23 cellular contexts compared by ENCODE assay signal in the genomic region with DNA sequence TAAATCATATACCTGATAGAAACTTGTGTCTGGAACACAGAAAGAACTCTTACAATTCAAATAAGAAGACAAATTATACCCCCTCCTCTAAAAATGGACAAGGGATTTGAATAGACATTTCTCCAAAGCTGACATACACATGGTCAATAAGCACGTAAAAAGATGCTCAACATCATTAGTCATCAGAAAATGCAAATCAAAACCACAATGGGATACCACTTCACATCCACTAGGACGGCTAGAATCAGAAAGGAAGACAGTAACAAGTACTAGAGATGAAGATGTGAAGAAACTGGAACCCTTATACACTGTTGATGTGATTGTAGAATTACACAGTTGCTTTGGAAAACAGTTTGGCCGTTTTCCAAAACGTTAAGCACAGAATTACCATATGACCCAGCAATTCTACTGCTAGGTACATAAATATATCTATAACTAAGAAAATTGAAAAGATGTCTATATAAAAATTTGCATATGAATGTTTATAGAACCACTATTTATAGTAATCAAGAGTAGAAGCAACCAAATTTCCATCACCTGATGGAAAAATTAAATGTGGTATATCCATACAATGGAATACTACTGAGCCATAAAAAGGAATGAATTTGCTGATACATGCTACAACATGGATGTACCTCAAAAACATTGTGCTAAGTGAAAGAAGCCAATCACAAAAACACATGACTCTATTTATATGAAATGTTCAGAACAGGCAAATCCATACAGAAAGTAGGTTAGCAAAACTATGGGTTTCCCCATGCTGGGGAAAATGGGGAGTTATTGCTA.
A peak's percentile ranks its signal among the peaks of the same experiment; 100 is the strongest.
DNase-seq lines count a peak whose midpoint lies in the region; ATAC-seq, FAIRE-seq and TF ChIP-seq lines count a peak whose summit lies in the region.
"Had no signal": no experiment of that assay in that cellular context is flagged by ENCODE, and none has a peak within 500 bp of the region (broad histone marks: within the 10 kb centered on the region; RNA-seq: fewer than 3 reads in every experiment).

No MANE protein-coding gene starts in this region.

- DNase-seq in A549 (ENCODE audit: low read depth in 1 of 2, low spot score in 1 of 2) (no peak), HFFc6 (peak; percentile 44), PC-3 (peak; percentile 48), fibroblast of mammary gland (ENCODE audit: low read depth) (peak; percentile 30), COLO829 (ENCODE audit: low spot score) (no peak), NCI-H2029 treated with DMSO at 0.1 percent for 48 hours (lab: John Stamatoyannopoulos, UW) (no peak), gastrocnemius medialis (no peak)
- DNase-seq: Karpas-422, MG63, NCI-H1417 treated with DMSO at 0.1 percent for 48 hours, NCI-H187, NCI-H226, NCI-H510A treated with DMSO at 0.1 percent for 48 hours, NCI-H82, Right ventricle myocardium superior, T-helper 2 cell had no signal

- no peak for TF ChIP-seq EP300 in A549 (IDR thresholded peaks at IDR 0.05)

- peaks cover 8% of the 10 kb centered on the region; the same call in 1 of the 2 replicates for H3K36me3 ChIP-seq in PC-3 (ENCODE audit: low read depth, low read length)
- H3K36me3 ChIP-seq in gastrocnemius medialis: no peaks in the 10 kb centered on the region
- H3K36me3 ChIP-seq: HAP-1, MG63 had no signal

- peaks cover 3% of the 10 kb centered on the region for H3K27me3 Mint-ChIP-seq in HFFc6 (ENCODE audit: insufficient read depth)

- FAIRE-seq in A549 (lab: Jason Lieb, UNC): peak; percentile 82
- FAIRE-seq: GM12891 had no signal

- H3K27me3 ChIP-seq in PC-3 (ENCODE audit: low read length): no peaks in the 10 kb centered on the region
- H3K27me3 ChIP-seq in gastrocnemius medialis: no peaks in the 10 kb centered on the region
- H3K27me3 ChIP-seq: MG63 had no signal

- H3K4me3 ChIP-seq in A549: no peak overlapping the region
- H3K4me3 ChIP-seq in PC-3 (ENCODE audit: low read length): no peak overlapping the region
- H3K4me3 ChIP-seq in fibroblast of mammary gland (ENCODE audit: control insufficient read depth, low read depth, low read length): no peak overlapping the region
- no peak overlapping the region for H3K4me3 ChIP-seq in gastrocnemius medialis
- H3K4me3 ChIP-seq: GM23338, HAP-1, MG63 had no signal

- H3K36me3 Mint-ChIP-seq in HFFc6 (ENCODE audit: low read depth): peaks cover 55% of the 10 kb centered on the region
- H3K36me3 Mint-ChIP-seq: IgD-negative memory B cell had no signal

- intact Hi-C loops in PC-3 (cut with micrococcal nuclease) (no loop called here), gastrocnemius medialis (cut with DNase I; ENCODE audit: low total_unique reads) (no loop called here)

- no peak overlapping the region for H2AFZ ChIP-seq in PC-3 (ENCODE audit: low read length)
- H2AFZ ChIP-seq: GM23338 had no signal

- TF ChIP-seq RAD21 in A549 (conservative IDR thresholded peaks at IDR 0.05 in 1 of 2, IDR thresholded peaks at IDR 0.05 in 1 of 2): no peak

- H3K4me2 ChIP-seq in A549 (no peak overlapping the region), PC-3 (ENCODE audit: low read length) (no peak overlapping the region)
- H3K4me2 ChIP-seq: GM23338 had no signal

- no peaks in the 10 kb centered on the region for H3F3A ChIP-seq in PC-3 (ENCODE audit: low read length, unreplicated experiment)

- no peak overlapping the region for H3K9ac ChIP-seq in PC-3 (ENCODE audit: low read length)

- POLR2A ChIA-PET in A549 (lab: Yijun Ruan, JAX): no interaction called here
- POLR2A ChIA-PET in PC-3 (lab: Charles Lee; ENCODE audit: unreplicated experiment): no interaction called here

- no peaks in the 10 kb centered on the region for H4K20me1 ChIP-seq in PC-3 (ENCODE audit: low read length)

- TF ChIP-seq CTCF in A549 (IDR thresholded peaks at IDR 0.05): no peak
- no peak for TF ChIP-seq CTCF in HFFc6 (IDR thresholded peaks at IDR 0.05)
- TF ChIP-seq CTCF in PC-3 (conservative IDR thresholded peaks at IDR 0.05; ENCODE audit: low read depth, low read length): no peak
- no peak for TF ChIP-seq CTCF in fibroblast of mammary gland (conservative IDR thresholded peaks at IDR 0.05; ENCODE audit: control insufficient read depth, insufficient read depth, low read depth, low read length)
- no peak for TF ChIP-seq CTCF in gastrocnemius medialis (IDR thresholded peaks at IDR 0.05 in 4 of 5, conservative IDR thresholded peaks at IDR 0.05 in 1 of 5)

- WGBS in A549 (ENCODE audit: missing lambda C conversion rate): 44% methylated on average over 4 of the region's 4 CpGs

- H3K4me1 Mint-ChIP-seq in HFFc6 (ENCODE audit: low read depth): peaks cover 68% of the 10 kb centered on the region
- H3K4me1 Mint-ChIP-seq: B cell, CD14-positive monocyte had no signal

- ATAC-seq in A549 (no peak), PC-3 (no peak), gastrocnemius medialis (no peak), GM18511 (IDR thresholded peaks at IDR 0.05; ENCODE audit: unreplicated experiment) (no peak)
- ATAC-seq: GM23338 had no signal

- H3K9me2 ChIP-seq in PC-3 (replicated peaks; ENCODE audit: low read length): no peaks in the 10 kb centered on the region

- in situ Hi-C loops in gastrocnemius medialis (cut with MboI; ENCODE audit: low sequenced_read_pairs in 4 of 4): no loop called here

- H3K9me3 Mint-ChIP-seq in HFFc6: peaks cover 17% of the 10 kb centered on the region

- CTCF ChIA-PET in A549 (lab: Yijun Ruan, JAX): no interaction called here
- CTCF ChIA-PET in PC-3 (lab: Charles Lee): no interaction called here

- H3K27ac Mint-ChIP-seq in HFFc6: 0 out of 2 replicates have a peak overlapping the region, but pooled peaks have one; percentile 16
- H3K27ac Mint-ChIP-seq: B cell, CD14-positive monocyte, GM23338, IgD-negative memory B cell had no signal

- H3K9me3 ChIP-seq in A549 (peaks cover 14% of the 10 kb centered on the region), PC-3 (ENCODE audit: low read length) (peaks cover 8% of the 10 kb centered on the region; the same call in 1 of the 2 replicates), gastrocnemius medialis (peaks cover 0 to 4% (median 0%) of the 10 kb centered on the region in 3 donors)
- H3K9me3 ChIP-seq: HAP-1, MG63 had no signal

- H3K4me1 ChIP-seq in A549 (peaks cover 13% of the 10 kb centered on the region), PC-3 (ENCODE audit: insufficient read depth, low read length) (peaks cover 21% of the 10 kb centered on the region), gastrocnemius medialis (no peaks in the 10 kb centered on the region)
- H3K4me1 ChIP-seq: HAP-1 had no signal

- H3K79me2 ChIP-seq in PC-3 (ENCODE audit: low read length): no peaks in the 10 kb centered on the region

- no TSS peak for BruUV-seq in PC-3 (replicated peaks; lab: Mats Ljungman, UMichigan)

- TF ChIP-seq POLR2A in A549 (IDR thresholded peaks at IDR 0.05; ENCODE audit: low read length) (no peak), gastrocnemius medialis (IDR thresholded peaks at IDR 0.05) (no peak)

- H3K27ac ChIP-seq in A549 (no peak overlapping the region), PC-3 (ENCODE audit: low read length) (no peak overlapping the region), gastrocnemius medialis (no peak overlapping the region)

- H3K4me3 Mint-ChIP-seq in HFFc6: no peak overlapping the region
- H3K4me3 Mint-ChIP-seq: B cell, CD14-positive monocyte, GM23338, IgD-negative memory B cell had no signal

TF ChIP-seq in A549, 52 proteins besides CTCF, POLR2A, EP300 and RAD21:
- no peak for TF ChIP-seq RARB (CRISPR knock-in tag; IDR thresholded peaks at IDR 0.05)
- TF ChIP-seq, protein P1, sequence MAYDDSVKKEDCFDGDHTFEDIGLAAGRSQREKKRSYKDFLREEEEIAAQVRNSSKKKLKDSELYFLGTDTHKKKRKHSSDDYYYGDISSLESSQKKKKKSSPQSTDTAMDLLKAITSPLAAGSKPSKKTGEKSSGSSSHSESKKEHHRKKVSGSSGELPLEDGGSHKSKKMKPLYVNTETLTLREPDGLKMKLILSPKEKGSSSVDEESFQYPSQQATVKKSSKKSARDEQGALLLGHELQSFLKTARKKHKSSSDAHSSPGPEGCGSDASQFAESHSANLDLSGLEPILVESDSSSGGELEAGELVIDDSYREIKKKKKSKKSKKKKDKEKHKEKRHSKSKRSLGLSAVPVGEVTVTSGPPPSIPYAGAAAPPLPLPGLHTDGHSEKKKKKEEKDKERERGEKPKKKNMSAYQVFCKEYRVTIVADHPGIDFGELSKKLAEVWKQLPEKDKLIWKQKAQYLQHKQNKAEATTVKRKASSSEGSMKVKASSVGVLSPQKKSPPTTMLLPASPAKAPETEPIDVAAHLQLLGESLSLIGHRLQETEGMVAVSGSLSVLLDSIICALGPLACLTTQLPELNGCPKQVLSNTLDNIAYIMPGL (CRISPR knock-in tag; IDR thresholded peaks at IDR 0.05; ENCODE audit: borderline replicate concordance): no peak
- no peak for TF ChIP-seq HOXA7 (CRISPR knock-in tag; IDR thresholded peaks at IDR 0.05)
- no peak for TF ChIP-seq ZSCAN20 (CRISPR knock-in tag; IDR thresholded peaks at IDR 0.05)
- TF ChIP-seq CBX2 (IDR thresholded peaks at IDR 0.05; ENCODE audit: borderline replicate concordance, low read depth): no peak
- no peak for TF ChIP-seq ESRRA (IDR thresholded peaks at IDR 0.05; ENCODE audit: borderline replicate concordance, low read length)
- TF ChIP-seq CBX8 (IDR thresholded peaks at IDR 0.05): no peak
- TF ChIP-seq MAFK (IDR thresholded peaks at IDR 0.05; ENCODE audit: partially characterized antibody): no peak
- TF ChIP-seq, protein P2, sequence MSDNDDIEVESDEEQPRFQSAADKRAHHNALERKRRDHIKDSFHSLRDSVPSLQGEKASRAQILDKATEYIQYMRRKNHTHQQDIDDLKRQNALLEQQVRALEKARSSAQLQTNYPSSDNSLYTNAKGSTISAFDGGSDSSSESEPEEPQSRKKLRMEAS (IDR thresholded peaks at IDR 0.05): no peak
- TF ChIP-seq, protein P3, sequence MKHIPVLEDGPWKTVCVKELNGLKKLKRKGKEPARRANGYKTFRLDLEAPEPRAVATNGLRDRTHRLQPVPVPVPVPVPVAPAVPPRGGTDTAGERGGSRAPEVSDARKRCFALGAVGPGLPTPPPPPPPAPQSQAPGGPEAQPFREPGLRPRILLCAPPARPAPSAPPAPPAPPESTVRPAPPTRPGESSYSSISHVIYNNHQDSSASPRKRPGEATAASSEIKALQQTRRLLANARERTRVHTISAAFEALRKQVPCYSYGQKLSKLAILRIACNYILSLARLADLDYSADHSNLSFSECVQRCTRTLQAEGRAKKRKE (CRISPR knock-in tag; IDR thresholded peaks at IDR 0.05; ENCODE audit: low read depth): no peak
- TF ChIP-seq SMC3 (IDR thresholded peaks at IDR 0.05): no peak
- TF ChIP-seq CHD2 (IDR thresholded peaks at IDR 0.05; ENCODE audit: low read length, partially characterized antibody): no peak

Comparison
In these comparisons a context has a peak if more than half of its experiments do, and no peak if none do; other contexts are left out.
1. DNase-seq: peak in HFFc6 (single experiment), PC-3 (single experiment) and fibroblast of mammary gland (single experiment); none in A549 (0 of 2), COLO829 (single experiment), NCI-H2029 treated with DMSO at 0.1 percent for 48 hours (single experiment) and gastrocnemius medialis (0 of 2).